In the genomic region with DNA sequence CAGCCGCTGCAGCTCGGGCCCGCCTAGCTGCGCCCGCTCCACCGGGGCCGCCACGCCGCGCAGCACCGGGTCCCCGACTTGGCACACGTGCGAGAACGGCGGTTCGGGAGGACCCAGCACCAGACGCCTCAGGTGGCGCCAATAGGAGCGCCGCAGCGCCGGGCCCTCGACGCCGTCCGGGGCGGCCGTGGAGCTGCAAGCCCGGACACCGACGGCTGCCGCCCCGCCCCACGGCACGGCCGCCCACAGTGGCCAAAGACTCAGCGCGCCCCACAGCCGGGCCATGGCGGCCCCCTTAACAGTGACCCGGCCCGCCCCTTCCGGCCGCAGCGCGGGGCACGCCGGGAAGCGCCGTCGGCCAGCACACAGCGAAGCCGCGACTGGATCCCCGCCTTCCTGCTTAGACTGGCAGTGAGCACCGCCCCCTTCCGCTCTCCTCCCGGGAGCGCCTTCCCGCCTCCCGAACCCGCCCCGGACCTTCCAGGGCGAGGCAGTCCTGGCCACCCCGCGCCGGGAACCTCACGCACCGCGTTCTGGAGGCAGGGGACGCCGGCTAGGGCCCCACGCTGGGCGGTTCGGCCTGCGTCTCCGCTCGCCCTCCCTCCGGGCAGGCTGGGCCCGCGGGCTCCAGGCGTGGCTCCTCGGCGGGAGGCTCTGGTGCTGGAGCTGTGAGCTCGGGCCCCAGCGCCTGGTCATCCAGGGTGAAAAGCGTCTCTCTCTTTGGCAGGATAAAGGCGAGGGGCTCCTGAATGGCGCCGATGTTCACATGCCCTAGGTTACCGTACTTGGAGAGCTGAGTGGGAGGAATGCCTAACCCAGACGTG, we compare ENCODE assay signal across 1 cellular context.
TF ChIP-seq lines count a peak whose summit lies in the region.

A gene with protein sequence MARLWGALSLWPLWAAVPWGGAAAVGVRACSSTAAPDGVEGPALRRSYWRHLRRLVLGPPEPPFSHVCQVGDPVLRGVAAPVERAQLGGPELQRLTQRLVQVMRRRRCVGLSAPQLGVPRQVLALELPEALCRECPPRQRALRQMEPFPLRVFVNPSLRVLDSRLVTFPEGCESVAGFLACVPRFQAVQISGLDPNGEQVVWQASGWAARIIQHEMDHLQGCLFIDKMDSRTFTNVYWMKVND (minus strand): TSS at position 303 of the 824 bp plus-strand sequence. CDS start 18 bp downstream, at position 285.

TF ChIP-seq in HEK293, 187 proteins besides CTCF, POLR2A, EP300 and RAD21 (continued from another document and continues in another):
- TF ChIP-seq, protein P1, sequence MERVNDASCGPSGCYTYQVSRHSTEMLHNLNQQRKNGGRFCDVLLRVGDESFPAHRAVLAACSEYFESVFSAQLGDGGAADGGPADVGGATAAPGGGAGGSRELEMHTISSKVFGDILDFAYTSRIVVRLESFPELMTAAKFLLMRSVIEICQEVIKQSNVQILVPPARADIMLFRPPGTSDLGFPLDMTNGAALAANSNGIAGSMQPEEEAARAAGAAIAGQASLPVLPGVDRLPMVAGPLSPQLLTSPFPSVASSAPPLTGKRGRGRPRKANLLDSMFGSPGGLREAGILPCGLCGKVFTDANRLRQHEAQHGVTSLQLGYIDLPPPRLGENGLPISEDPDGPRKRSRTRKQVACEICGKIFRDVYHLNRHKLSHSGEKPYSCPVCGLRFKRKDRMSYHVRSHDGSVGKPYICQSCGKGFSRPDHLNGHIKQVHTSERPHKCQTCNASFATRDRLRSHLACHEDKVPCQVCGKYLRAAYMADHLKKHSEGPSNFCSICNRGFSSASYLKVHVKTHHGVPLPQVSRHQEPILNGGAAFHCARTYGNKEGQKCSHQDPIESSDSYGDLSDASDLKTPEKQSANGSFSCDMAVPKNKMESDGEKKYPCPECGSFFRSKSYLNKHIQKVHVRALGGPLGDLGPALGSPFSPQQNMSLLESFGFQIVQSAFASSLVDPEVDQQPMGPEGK (tag by site-specific recombination; IDR thresholded peaks at IDR 0.05) = peak; percentile 72; the same call in 1 of the 2 replicates
- TF ChIP-seq, protein P2, sequence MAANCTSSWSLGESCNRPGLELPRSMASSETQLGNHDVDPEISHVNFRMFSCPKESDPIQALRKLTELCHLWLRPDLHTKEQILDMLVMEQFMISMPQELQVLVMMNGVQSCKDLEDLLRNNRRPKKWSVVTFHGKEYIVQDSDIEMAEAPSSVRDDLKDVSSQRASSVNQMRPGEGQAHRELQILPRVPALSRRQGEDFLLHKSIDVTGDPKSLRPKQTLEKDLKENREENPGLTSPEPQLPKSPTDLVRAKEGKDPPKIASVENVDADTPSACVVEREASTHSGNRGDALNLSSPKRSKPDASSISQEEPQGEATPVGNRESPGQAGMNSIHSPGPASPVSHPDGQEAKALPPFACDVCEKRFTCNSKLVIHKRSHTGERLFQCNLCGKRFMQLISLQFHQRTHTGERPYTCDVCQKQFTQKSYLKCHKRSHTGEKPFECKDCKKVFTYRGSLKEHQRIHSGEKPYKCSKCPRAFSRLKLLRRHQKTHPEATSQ (tag by site-specific recombination; IDR thresholded peaks at IDR 0.05) = no peak
- TF ChIP-seq ZNF211 (tag by site-specific recombination; IDR thresholded peaks at IDR 0.05; ENCODE audit: low read depth) (no peak), ZNF596 (tag by site-specific recombination; IDR thresholded peaks at IDR 0.05) (no peak), ZNF184 (tag by site-specific recombination; IDR thresholded peaks at IDR 0.05) (no peak), EGR2 (tag by site-specific recombination; IDR thresholded peaks at IDR 0.05; ENCODE audit: low read depth) (peak; percentile 35; the same call in 1 of the 2 replicates), ZNF830 (tag by site-specific recombination; IDR thresholded peaks at IDR 0.05; ENCODE audit: low read depth) (no peak), SP7 (tag by site-specific recombination; IDR thresholded peaks at IDR 0.05) (peak; percentile 68), ZNF335 (tag by site-specific recombination; conservative IDR thresholded peaks at IDR 0.05) (peak; percentile 64), MZF1 (tag by site-specific recombination; IDR thresholded peaks at IDR 0.05; ENCODE audit: borderline replicate concordance) (no peak), ZNF114 (tag by site-specific recombination; IDR thresholded peaks at IDR 0.05) (no peak), YY1 (tag by site-specific recombination; IDR thresholded peaks at IDR 0.05) (peak; percentile 62; the same call in 1 of the 2 replicates), ZNF214 (tag by site-specific recombination; IDR thresholded peaks at IDR 0.05; ENCODE audit: borderline replicate concordance) (no peak), ZNF670 (tag by site-specific recombination; IDR thresholded peaks at IDR 0.05; ENCODE audit: low read depth) (no peak), ZNF837 (tag by site-specific recombination; IDR thresholded peaks at IDR 0.05) (no peak), KLF16 (tag by site-specific recombination; IDR thresholded peaks at IDR 0.05) (peak; percentile 91), ZSCAN23 (tag by site-specific recombination; IDR thresholded peaks at IDR 0.05) (no peak), ZFP69B (tag by site-specific recombination; IDR thresholded peaks at IDR 0.05) (no peak), ZNF426 (tag by site-specific recombination; IDR thresholded peaks at IDR 0.05) (no peak), ZNF366 (tag by site-specific recombination; conservative IDR thresholded peaks at IDR 0.05) (no peak), FEZF1 (tag by site-specific recombination; IDR thresholded peaks at IDR 0.05) (no peak), ZNF549 (tag by site-specific recombination; IDR thresholded peaks at IDR 0.05) (0 out of 2 replicates have a peak, but pooled peaks have one; percentile 39), ZNF707 (tag by site-specific recombination; IDR thresholded peaks at IDR 0.05) (no peak), ZNF621 (tag by site-specific recombination; IDR thresholded peaks at IDR 0.05) (no peak), ZNF768 (tag by site-specific recombination; IDR thresholded peaks at IDR 0.05) (0 out of 2 replicates have a peak, but pooled peaks have one; percentile 7), ZNF16 (tag by site-specific recombination; IDR thresholded peaks at IDR 0.05; ENCODE audit: low read depth) (no peak)
- TF ChIP-seq, protein P3, sequence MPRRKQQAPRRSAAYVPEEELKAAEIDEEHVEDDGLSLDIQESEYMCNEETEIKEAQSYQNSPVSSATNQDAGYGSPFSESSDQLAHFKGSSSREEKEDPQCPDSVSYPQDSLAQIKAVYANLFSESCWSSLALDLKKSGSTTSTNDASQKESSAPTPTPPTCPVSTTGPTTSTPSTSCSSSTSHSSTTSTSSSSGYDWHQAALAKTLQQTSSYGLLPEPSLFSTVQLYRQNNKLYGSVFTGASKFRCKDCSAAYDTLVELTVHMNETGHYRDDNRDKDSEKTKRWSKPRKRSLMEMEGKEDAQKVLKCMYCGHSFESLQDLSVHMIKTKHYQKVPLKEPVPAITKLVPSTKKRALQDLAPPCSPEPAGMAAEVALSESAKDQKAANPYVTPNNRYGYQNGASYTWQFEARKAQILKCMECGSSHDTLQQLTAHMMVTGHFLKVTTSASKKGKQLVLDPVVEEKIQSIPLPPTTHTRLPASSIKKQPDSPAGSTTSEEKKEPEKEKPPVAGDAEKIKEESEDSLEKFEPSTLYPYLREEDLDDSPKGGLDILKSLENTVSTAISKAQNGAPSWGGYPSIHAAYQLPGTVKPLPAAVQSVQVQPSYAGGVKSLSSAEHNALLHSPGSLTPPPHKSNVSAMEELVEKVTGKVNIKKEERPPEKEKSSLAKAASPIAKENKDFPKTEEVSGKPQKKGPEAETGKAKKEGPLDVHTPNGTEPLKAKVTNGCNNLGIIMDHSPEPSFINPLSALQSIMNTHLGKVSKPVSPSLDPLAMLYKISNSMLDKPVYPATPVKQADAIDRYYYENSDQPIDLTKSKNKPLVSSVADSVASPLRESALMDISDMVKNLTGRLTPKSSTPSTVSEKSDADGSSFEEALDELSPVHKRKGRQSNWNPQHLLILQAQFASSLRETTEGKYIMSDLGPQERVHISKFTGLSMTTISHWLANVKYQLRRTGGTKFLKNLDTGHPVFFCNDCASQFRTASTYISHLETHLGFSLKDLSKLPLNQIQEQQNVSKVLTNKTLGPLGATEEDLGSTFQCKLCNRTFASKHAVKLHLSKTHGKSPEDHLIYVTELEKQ (tag by site-specific recombination; IDR thresholded peaks at IDR 0.05; ENCODE audit: borderline replicate concordance) = no peak
- TF ChIP-seq, protein P4, sequence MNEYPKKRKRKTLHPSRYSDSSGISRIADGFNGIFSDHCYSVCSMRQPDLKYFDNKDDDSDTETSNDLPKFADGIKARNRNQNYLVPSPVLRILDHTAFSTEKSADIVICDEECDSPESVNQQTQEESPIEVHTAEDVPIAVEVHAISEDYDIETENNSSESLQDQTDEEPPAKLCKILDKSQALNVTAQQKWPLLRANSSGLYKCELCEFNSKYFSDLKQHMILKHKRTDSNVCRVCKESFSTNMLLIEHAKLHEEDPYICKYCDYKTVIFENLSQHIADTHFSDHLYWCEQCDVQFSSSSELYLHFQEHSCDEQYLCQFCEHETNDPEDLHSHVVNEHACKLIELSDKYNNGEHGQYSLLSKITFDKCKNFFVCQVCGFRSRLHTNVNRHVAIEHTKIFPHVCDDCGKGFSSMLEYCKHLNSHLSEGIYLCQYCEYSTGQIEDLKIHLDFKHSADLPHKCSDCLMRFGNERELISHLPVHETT (tag by site-specific recombination; IDR thresholded peaks at IDR 0.05) = no peak
- TF ChIP-seq, protein P5, sequence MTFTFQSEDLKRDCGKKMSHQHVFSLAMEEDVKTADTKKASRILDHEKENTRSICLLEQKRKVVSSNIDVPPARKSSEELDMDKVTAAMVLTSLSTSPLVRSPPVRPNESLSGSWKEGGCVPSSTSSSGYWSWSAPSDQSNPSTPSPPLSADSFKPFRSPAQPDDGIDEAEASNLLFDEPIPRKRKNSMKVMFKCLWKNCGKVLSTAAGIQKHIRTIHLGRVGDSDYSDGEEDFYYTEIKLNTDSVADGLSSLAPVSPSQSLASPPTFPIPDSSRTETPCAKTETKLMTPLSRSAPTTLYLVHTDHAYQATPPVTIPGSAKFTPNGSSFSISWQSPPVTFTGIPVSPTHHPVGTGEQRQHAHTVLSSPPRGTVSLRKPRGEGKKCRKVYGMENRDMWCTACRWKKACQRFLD (tag by site-specific recombination; IDR thresholded peaks at IDR 0.05) = no peak
- TF ChIP-seq, protein P6, sequence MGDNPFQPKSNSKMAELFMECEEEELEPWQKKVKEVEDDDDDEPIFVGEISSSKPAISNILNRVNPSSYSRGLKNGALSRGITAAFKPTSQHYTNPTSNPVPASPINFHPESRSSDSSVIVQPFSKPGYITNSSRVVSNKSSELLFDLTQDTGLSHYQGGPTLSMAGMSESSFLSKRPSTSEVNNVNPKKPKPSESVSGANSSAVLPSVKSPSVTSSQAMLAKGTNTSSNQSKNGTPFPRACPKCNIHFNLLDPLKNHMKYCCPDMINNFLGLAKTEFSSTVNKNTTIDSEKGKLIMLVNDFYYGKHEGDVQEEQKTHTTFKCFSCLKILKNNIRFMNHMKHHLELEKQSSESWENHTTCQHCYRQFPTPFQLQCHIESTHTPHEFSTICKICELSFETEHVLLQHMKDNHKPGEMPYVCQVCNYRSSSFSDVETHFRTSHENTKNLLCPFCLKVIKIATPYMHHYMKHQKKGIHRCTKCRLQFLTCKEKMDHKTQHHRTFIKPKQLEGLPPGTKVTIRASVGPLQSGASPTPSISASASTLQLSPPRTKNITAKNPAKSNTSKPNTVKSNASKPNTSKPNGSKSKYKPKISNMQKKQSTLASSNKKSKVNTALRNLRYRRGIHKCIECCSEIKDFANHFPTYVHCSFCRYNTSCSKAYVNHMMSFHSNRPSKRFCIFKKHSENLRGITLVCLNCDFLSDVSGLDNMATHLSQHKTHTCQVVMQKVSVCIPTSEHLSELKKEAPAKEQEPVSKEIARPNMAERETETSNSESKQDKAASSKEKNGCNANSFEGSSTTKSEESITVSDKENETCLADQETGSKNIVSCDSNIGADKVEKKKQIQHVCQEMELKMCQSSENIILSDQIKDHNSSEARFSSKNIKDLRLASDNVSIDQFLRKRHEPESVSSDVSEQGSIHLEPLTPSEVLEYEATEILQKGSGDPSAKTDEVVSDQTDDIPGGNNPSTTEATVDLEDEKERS (tag by site-specific recombination; IDR thresholded peaks at IDR 0.05) = no peak
- TF ChIP-seq, protein P7, sequence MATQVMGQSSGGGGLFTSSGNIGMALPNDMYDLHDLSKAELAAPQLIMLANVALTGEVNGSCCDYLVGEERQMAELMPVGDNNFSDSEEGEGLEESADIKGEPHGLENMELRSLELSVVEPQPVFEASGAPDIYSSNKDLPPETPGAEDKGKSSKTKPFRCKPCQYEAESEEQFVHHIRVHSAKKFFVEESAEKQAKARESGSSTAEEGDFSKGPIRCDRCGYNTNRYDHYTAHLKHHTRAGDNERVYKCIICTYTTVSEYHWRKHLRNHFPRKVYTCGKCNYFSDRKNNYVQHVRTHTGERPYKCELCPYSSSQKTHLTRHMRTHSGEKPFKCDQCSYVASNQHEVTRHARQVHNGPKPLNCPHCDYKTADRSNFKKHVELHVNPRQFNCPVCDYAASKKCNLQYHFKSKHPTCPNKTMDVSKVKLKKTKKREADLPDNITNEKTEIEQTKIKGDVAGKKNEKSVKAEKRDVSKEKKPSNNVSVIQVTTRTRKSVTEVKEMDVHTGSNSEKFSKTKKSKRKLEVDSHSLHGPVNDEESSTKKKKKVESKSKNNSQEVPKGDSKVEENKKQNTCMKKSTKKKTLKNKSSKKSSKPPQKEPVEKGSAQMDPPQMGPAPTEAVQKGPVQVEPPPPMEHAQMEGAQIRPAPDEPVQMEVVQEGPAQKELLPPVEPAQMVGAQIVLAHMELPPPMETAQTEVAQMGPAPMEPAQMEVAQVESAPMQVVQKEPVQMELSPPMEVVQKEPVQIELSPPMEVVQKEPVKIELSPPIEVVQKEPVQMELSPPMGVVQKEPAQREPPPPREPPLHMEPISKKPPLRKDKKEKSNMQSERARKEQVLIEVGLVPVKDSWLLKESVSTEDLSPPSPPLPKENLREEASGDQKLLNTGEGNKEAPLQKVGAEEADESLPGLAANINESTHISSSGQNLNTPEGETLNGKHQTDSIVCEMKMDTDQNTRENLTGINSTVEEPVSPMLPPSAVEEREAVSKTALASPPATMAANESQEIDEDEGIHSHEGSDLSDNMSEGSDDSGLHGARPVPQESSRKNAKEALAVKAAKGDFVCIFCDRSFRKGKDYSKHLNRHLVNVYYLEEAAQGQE (tag by site-specific recombination; IDR thresholded peaks at IDR 0.05) = no peak
- TF ChIP-seq, protein P8, sequence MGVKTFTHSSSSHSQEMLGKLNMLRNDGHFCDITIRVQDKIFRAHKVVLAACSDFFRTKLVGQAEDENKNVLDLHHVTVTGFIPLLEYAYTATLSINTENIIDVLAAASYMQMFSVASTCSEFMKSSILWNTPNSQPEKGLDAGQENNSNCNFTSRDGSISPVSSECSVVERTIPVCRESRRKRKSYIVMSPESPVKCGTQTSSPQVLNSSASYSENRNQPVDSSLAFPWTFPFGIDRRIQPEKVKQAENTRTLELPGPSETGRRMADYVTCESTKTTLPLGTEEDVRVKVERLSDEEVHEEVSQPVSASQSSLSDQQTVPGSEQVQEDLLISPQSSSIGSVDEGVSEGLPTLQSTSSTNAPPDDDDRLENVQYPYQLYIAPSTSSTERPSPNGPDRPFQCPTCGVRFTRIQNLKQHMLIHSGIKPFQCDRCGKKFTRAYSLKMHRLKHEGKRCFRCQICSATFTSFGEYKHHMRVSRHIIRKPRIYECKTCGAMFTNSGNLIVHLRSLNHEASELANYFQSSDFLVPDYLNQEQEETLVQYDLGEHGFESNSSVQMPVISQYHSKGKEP (tag by site-specific recombination; IDR thresholded peaks at IDR 0.05) = 0 out of 2 replicates have a peak, but pooled peaks have one; percentile 25
- TF ChIP-seq, protein P9, sequence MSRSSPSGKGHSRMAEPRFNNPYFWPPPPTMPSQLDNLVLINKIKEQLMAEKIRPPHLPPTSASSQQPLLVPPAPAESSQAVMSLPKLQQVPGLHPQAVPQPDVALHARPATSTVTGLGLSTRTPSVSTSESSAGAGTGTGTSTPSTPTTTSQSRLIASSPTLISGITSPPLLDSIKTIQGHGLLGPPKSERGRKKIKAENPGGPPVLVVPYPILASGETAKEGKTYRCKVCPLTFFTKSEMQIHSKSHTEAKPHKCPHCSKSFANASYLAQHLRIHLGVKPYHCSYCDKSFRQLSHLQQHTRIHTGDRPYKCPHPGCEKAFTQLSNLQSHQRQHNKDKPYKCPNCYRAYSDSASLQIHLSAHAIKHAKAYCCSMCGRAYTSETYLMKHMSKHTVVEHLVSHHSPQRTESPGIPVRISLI (tag by site-specific recombination; IDR thresholded peaks at IDR 0.05) = no peak
